Comparison of ENCODE assay signal across 25 cellular contexts in genomic region chr22:35205141-35205775, GRCh38. TPM values are rescaled to one million over a fixed set of nuclear protein-coding genes. Genes with fewer than 3 reads are reported as not detected.
DNase-seq lines count a peak whose midpoint lies in the region; ATAC-seq, FAIRE-seq and TF ChIP-seq lines count a peak whose summit lies in the region.
"Had no signal": no experiment of that assay in that cellular context is flagged by ENCODE, and none has a peak within 500 bp of the region (broad histone marks: within the 10 kb centered on the region; RNA-seq: fewer than 3 reads in every experiment).

No MANE protein-coding gene starts in this region.

- no peaks in the 10 kb centered on the region for H3K4me1 ChIP-seq in small intestine (ENCODE audit: control insufficient read depth in 2 of 2, insufficient read depth in 1 of 2, low read depth in 1 of 2, low read length in 1 of 2)
- H3K4me1 ChIP-seq: A549, upper lobe of left lung had no signal

- peak; percentile 51 to 79 for DNase-seq in NCI-H524 (lab: John Stamatoyannopoulos, UW)
- DNase-seq in NCI-H524 treated with DMSO at 0.1 percent for 48 hours (lab: John Stamatoyannopoulos, UW) = no peak
- DNase-seq in mesothelial cell of epicardium (ENCODE audit: low spot score in 2 of 2, unreplicated experiment in 2 of 2) = no peak
- DNase-seq in urothelium cell line (ENCODE audit: low spot score) = no peak
- DNase-seq in small intestine = no peak
- no peak for DNase-seq in effector memory CD8-positive, alpha-beta T cell
- DNase-seq: activated CD4-positive, alpha-beta T cell treated with anti-CD3 and anti-CD28 coated beads, Interleukin-2, amount 10 ng/mL, durations not matched to agents 24 days and 14 days; activated naive CD4-positive, alpha-beta T cell treated with anti-CD3 and anti-CD28 coated beads, Interleukin-2, amount 50 U/mL, for 16 hours; aorta; COR-L47; foreskin melanocyte; GOT3; NCI-H1105 treated with DMSO at 0.1 percent for 48 hours; NCI-H774; PC-3; SHP77; stimulated activated CD8-positive, alpha-beta memory T cell treated with anti-CD3 and anti-CD28 coated beads, Interleukin-4, amount 100 ng/mL, for 48 hours; upper lobe of left lung had no signal

- peaks cover 11% of the 10 kb centered on the region for H3K4me1 Mint-ChIP-seq in mesothelial cell of epicardium
- no peaks in the 10 kb centered on the region for H3K4me1 Mint-ChIP-seq in effector memory CD8-positive, alpha-beta T cell (ENCODE audit: low read depth in 2 of 2)
- H3K4me1 Mint-ChIP-seq: activated CD4-positive, alpha-beta T cell treated with anti-CD3 and anti-CD28 coated beads, Interleukin-2, amount 10 ng/mL, durations not matched to agents 24 days and 14 days had no signal

- no peaks in the 10 kb centered on the region for H3K36me3 ChIP-seq in small intestine (ENCODE audit: control insufficient read depth in 2 of 2, insufficient read depth in 2 of 2, low read length in 2 of 2)
- H3K36me3 ChIP-seq: upper lobe of left lung had no signal

- peaks cover 5% of the 10 kb centered on the region for H3K9me3 Mint-ChIP-seq in mesothelial cell of epicardium
- H3K9me3 Mint-ChIP-seq in effector memory CD8-positive, alpha-beta T cell = no peaks in the 10 kb centered on the region
- H3K9me3 Mint-ChIP-seq: activated CD4-positive, alpha-beta T cell treated with anti-CD3 and anti-CD28 coated beads, Interleukin-2, amount 10 ng/mL, durations not matched to agents 24 days and 14 days; activated T-helper 1 cell treated with anti-CD3 and anti-CD28 coated beads, Interleukin-12 subunit alpha, Interleukin-12 subunit beta, Interleukin-2, Interleukin-4 antibody, amounts not matched to agents 30 ng/mL and 10 ng/mL and 1 ng/mL, durations not matched to agents 14 hours and 24 hours and 36 hours; T-helper 1 cell treated with Interleukin-12 subunit alpha and Interleukin-12 subunit beta and Interleukin-4 antibody, amounts not matched to agents 30 μg/mL and 1 μg/mL, for 36 hours had no signal

- no peaks in the 10 kb centered on the region for H3K9me3 ChIP-seq in small intestine (ENCODE audit: control insufficient read depth, low read depth)
- H3K9me3 ChIP-seq: A549, upper lobe of left lung had no signal

- H3K36me3 Mint-ChIP-seq in mesothelial cell of epicardium = no peaks in the 10 kb centered on the region
- H3K36me3 Mint-ChIP-seq in effector memory CD8-positive, alpha-beta T cell (ENCODE audit: insufficient read depth) = no peaks in the 10 kb centered on the region

- H3K27me3 ChIP-seq in small intestine (ENCODE audit: control insufficient read depth in 2 of 2, insufficient read depth in 2 of 2, low read length in 2 of 2) = no peaks in the 10 kb centered on the region
- H3K27me3 ChIP-seq: upper lobe of left lung had no signal

- peaks cover 21% of the 10 kb centered on the region for H3K27me3 Mint-ChIP-seq in mesothelial cell of epicardium (ENCODE audit: low read depth)
- peaks cover 48 to 73% of the 10 kb centered on the region in 2 donors for H3K27me3 Mint-ChIP-seq in effector memory CD8-positive, alpha-beta T cell
- H3K27me3 Mint-ChIP-seq: activated CD4-positive, alpha-beta T cell treated with anti-CD3 and anti-CD28 coated beads, Interleukin-2, amount 10 ng/mL, durations not matched to agents 24 days and 14 days had no signal

- H3K27ac Mint-ChIP-seq in mesothelial cell of epicardium = peak overlapping the region; percentile 70
- H3K27ac Mint-ChIP-seq in effector memory CD8-positive, alpha-beta T cell = no peak overlapping the region
- H3K27ac Mint-ChIP-seq: activated CD4-positive, alpha-beta T cell treated with anti-CD3 and anti-CD28 coated beads, Interleukin-2, amount 10 ng/mL, durations not matched to agents 24 days and 14 days; activated T-helper 1 cell treated with anti-CD3 and anti-CD28 coated beads, Interleukin-12 subunit alpha, Interleukin-12 subunit beta, Interleukin-2, Interleukin-4 antibody, amounts not matched to agents 30 ng/mL and 10 ng/mL and 1 ng/mL, durations not matched to agents 14 hours and 24 hours and 36 hours; T-helper 1 cell treated with Interleukin-12 subunit alpha and Interleukin-12 subunit beta and Interleukin-4 antibody, amounts not matched to agents 30 μg/mL and 1 μg/mL, for 36 hours had no signal

- 56 to 62% (median 57%) methylated on average over 12 of the region's 12 CpGs for WGBS in small intestine, 3 donors

- FAIRE-seq in urothelium cell line (lab: Jason Lieb, UNC) (peak; percentile 75), small intestine (lab: Jason Lieb, UNC) (no peak)
- FAIRE-seq: A549, HepG2 had no signal

- H3K4me3 ChIP-seq in small intestine (ENCODE audit: low read depth in 1 of 2, low read length in 2 of 2) = no peak overlapping the region
- H3K4me3 ChIP-seq: A549, upper lobe of left lung had no signal

- H3K4me3 Mint-ChIP-seq in mesothelial cell of epicardium = no peak overlapping the region
- H3K4me3 Mint-ChIP-seq in effector memory CD8-positive, alpha-beta T cell = no peak overlapping the region
- H3K4me3 Mint-ChIP-seq: activated CD4-positive, alpha-beta T cell treated with anti-CD3 and anti-CD28 coated beads, Interleukin-2, amount 10 ng/mL, durations not matched to agents 24 days and 14 days; activated T-helper 1 cell treated with anti-CD3 and anti-CD28 coated beads, Interleukin-12 subunit alpha, Interleukin-12 subunit beta, Interleukin-2, Interleukin-4 antibody, amounts not matched to agents 30 ng/mL and 10 ng/mL and 1 ng/mL, durations not matched to agents 14 hours and 24 hours and 36 hours; T-helper 1 cell treated with Interleukin-12 subunit alpha and Interleukin-12 subunit beta and Interleukin-4 antibody, amounts not matched to agents 30 μg/mL and 1 μg/mL, for 36 hours had no signal

- no peak for TF ChIP-seq CTCF in mesothelial cell of epicardium (IDR thresholded peaks at IDR 0.05; ENCODE audit: unreplicated experiment)

- H3K27ac ChIP-seq in small intestine (ENCODE audit: low read depth in 1 of 2, low read length in 1 of 2) = no peak overlapping the region
- H3K27ac ChIP-seq: A549, upper lobe of left lung had no signal

- ATAC-seq in SK-N-SH treated with all-trans-retinoic acid at 6 μM for 48 hours (peak; percentile 47), HG02885 (IDR thresholded peaks at IDR 0.05; ENCODE audit: poor library complexity, unreplicated experiment) (no peak)
- no peak for ATAC-seq in effector memory CD8-positive, alpha-beta T cell (replicated peaks)
- ATAC-seq: HepG2, PC-3, sciatic nerve had no signal

TF ChIP-seq in SK-N-SH treated with all-trans-retinoic acid at 6 μM for 48 hours, 23 proteins besides CTCF, POLR2A, EP300 and RAD21 (continues in another document):
- TF ChIP-seq ARNTL (CRISPR knock-in tag; IDR thresholded peaks at IDR 0.05; ENCODE audit: borderline replicate concordance, low read depth) = no peak
- TF ChIP-seq BACH2 (CRISPR knock-in tag; IDR thresholded peaks at IDR 0.05; ENCODE audit: borderline replicate concordance) = no peak
- no peak for TF ChIP-seq PPARA (CRISPR knock-in tag; IDR thresholded peaks at IDR 0.05; ENCODE audit: borderline replicate concordance)
- no peak for TF ChIP-seq ISL1 (CRISPR knock-in tag; IDR thresholded peaks at IDR 0.05)
- no peak for TF ChIP-seq ZNF70 (CRISPR knock-in tag; IDR thresholded peaks at IDR 0.05)
- no peak for TF ChIP-seq ZFP30 (CRISPR knock-in tag; IDR thresholded peaks at IDR 0.05)
- TF ChIP-seq ESRRG (CRISPR knock-in tag; IDR thresholded peaks at IDR 0.05) = no peak
- TF ChIP-seq TOX (CRISPR knock-in tag; IDR thresholded peaks at IDR 0.05; ENCODE audit: borderline replicate concordance) = no peak
- TF ChIP-seq TSHZ2 (CRISPR knock-in tag; IDR thresholded peaks at IDR 0.05) = no peak
- TF ChIP-seq GLIS3 (CRISPR knock-in tag; IDR thresholded peaks at IDR 0.05) = no peak
- no peak for TF ChIP-seq SNAI2 (CRISPR knock-in tag; IDR thresholded peaks at IDR 0.05)
- TF ChIP-seq TCF4 (CRISPR knock-in tag; IDR thresholded peaks at IDR 0.05; ENCODE audit: borderline replicate concordance) = no peak
- no peak for TF ChIP-seq ZFP3 (CRISPR knock-in tag; IDR thresholded peaks at IDR 0.05)
- TF ChIP-seq ZC3H10 (CRISPR knock-in tag; IDR thresholded peaks at IDR 0.05) = no peak

RNA-seq across cellular contexts. Expression of gene HMGXB4, which starts 52.0 kb away (rescaled TPM):
- 35.4 to 38.2 TPM (median 36.6 TPM) in 3 replicates for total RNA-seq in mesothelial cell of epicardium
- 10 to 100 TPM in 1 of 3 donors, 1 to 10 TPM in 2; 7.0 to 10.7 (median 7.2) TPM for polyA plus RNA-seq in small intestine

Comparison
In these comparisons a context has a peak if more than half of its experiments do, and no peak if none do; other contexts are left out.
1. DNase-seq: peak in NCI-H524 (2 of 2); none in NCI-H524 treated with DMSO at 0.1 percent for 48 hours (single experiment), mesothelial cell of epicardium (0 of 2), urothelium cell line (single experiment), small intestine (single experiment) and effector memory CD8-positive, alpha-beta T cell (0 of 3).